12 cellular contexts compared by ENCODE assay signal in genomic region chr1:88946845-88947244, GRCh38. TPM values are rescaled to one million over a fixed set of nuclear protein-coding genes. Genes with fewer than 3 reads are reported as not detected.
DNase-seq lines count a peak whose midpoint lies in the region; ATAC-seq and TF ChIP-seq lines count a peak whose summit lies in the region.
"Had no signal": no experiment of that assay in that cellular context is flagged by ENCODE, and none has a peak within 500 bp of the region (broad histone marks: within the 10 kb centered on the region; RNA-seq: fewer than 3 reads in every experiment).

No MANE protein-coding gene starts in this region.

- intact Hi-C loops in activated T-helper 2 cell treated with anti-CD3 and anti-CD28 coated beads, Interferon-gamma antibody, Interleukin-2, Interleukin-4, amounts not matched to agents 10 μg/mL and 5 μg/mL and 100 μg/mL, durations not matched to agents 14 hours and 24 hours and 36 hours (cut with micrococcal nuclease), result no loop called here
- intact Hi-C loops in left colon (cut with DNase I, micrococcal nuclease), result no loop called here

- H3K36me3 ChIP-seq in ACC112 (ENCODE audit: insufficient read depth, low read length), result peaks cover 13% of the 10 kb centered on the region

- no peak for TF ChIP-seq CTCF in mesothelial cell of epicardium (IDR thresholded peaks at IDR 0.05; ENCODE audit: unreplicated experiment)

- no peak overlapping the region for H2AFZ ChIP-seq in ACC112 (ENCODE audit: low read length, unreplicated experiment)

- ATAC-seq in left colon (peak; percentile 23), GM18511 (IDR thresholded peaks at IDR 0.05; ENCODE audit: unreplicated experiment) (no peak), HG03159 (IDR thresholded peaks at IDR 0.05; ENCODE audit: unreplicated experiment) (no peak)

- H3K27me3 ChIP-seq in ACC112 (ENCODE audit: insufficient read depth, low read length), result no peaks in the 10 kb centered on the region

- H3K9me3 Mint-ChIP-seq in activated T-helper 2 cell treated with anti-CD3 and anti-CD28 coated beads, Interferon-gamma antibody, Interleukin-2, Interleukin-4, amounts not matched to agents 10 μg/mL and 5 μg/mL and 100 μg/mL, durations not matched to agents 14 hours and 24 hours and 36 hours, result no peaks in the 10 kb centered on the region
- no peaks in the 10 kb centered on the region for H3K9me3 Mint-ChIP-seq in mesothelial cell of epicardium
- H3K9me3 Mint-ChIP-seq: naive B cell had no signal

- peaks cover 34% of the 10 kb centered on the region for H3K4me1 ChIP-seq in ACC112 (ENCODE audit: control insufficient read depth, insufficient read depth, low read length, unreplicated experiment)

- no peaks in the 10 kb centered on the region for H3K79me2 ChIP-seq in ACC112 (ENCODE audit: control insufficient read depth, insufficient read depth, low read length, unreplicated experiment)

- DNase-seq in DMS53 treated with DMSO at 0.1 percent for 48 hours (lab: John Stamatoyannopoulos, UW; ENCODE audit: unreplicated experiment) (peak; percentile 25), left colon (no peak), T-helper 9 cell (no peak), mesothelial cell of epicardium (ENCODE audit: low spot score in 2 of 2, unreplicated experiment in 2 of 2) (no peak)
- no peak for DNase-seq in activated T-helper 2 cell treated with anti-CD3 and anti-CD28 coated beads, Interferon-gamma antibody, Interleukin-2, Interleukin-4, amounts not matched to agents 10 μg/mL and 5 μg/mL and 100 μg/mL, durations not matched to agents 14 hours and 24 hours and 36 hours (ENCODE audit: low spot score)
- DNase-seq: naive B cell; NCI-H1930; NK-92 treated with Interleukin-12 subunit alpha and Interleukin-12 subunit beta, amount 100 ng/mL, for 24 hours had no signal

- H3K4me3 ChIP-seq in ACC112 (ENCODE audit: low read depth, low read length), result no peak overlapping the region

- peak overlapping the region; percentile 44 for H3K27ac ChIP-seq in ACC112 (ENCODE audit: low read depth, low read length)
- H3K27ac ChIP-seq: epithelial cell of prostate had no signal

- no peaks in the 10 kb centered on the region for H3K27me3 Mint-ChIP-seq in activated T-helper 2 cell treated with anti-CD3 and anti-CD28 coated beads, Interferon-gamma antibody, Interleukin-2, Interleukin-4, amounts not matched to agents 10 μg/mL and 5 μg/mL and 100 μg/mL, durations not matched to agents 14 hours and 24 hours and 36 hours (ENCODE audit: low read depth)
- no peaks in the 10 kb centered on the region for H3K27me3 Mint-ChIP-seq in mesothelial cell of epicardium (ENCODE audit: low read depth)
- H3K27me3 Mint-ChIP-seq: naive B cell had no signal

- peaks cover 4% of the 10 kb centered on the region for H3K4me1 Mint-ChIP-seq in activated T-helper 2 cell treated with anti-CD3 and anti-CD28 coated beads, Interferon-gamma antibody, Interleukin-2, Interleukin-4, amounts not matched to agents 10 μg/mL and 5 μg/mL and 100 μg/mL, durations not matched to agents 14 hours and 24 hours and 36 hours (ENCODE audit: low read depth)
- H3K4me1 Mint-ChIP-seq in mesothelial cell of epicardium, result no peaks in the 10 kb centered on the region

- no peak overlapping the region for H3K4me3 Mint-ChIP-seq in activated T-helper 2 cell treated with anti-CD3 and anti-CD28 coated beads, Interferon-gamma antibody, Interleukin-2, Interleukin-4, amounts not matched to agents 10 μg/mL and 5 μg/mL and 100 μg/mL, durations not matched to agents 14 hours and 24 hours and 36 hours (ENCODE audit: low read depth)
- H3K4me3 Mint-ChIP-seq in mesothelial cell of epicardium, result no peak overlapping the region

- peak overlapping the region; percentile 63 for H3K27ac Mint-ChIP-seq in activated T-helper 2 cell treated with anti-CD3 and anti-CD28 coated beads, Interferon-gamma antibody, Interleukin-2, Interleukin-4, amounts not matched to agents 10 μg/mL and 5 μg/mL and 100 μg/mL, durations not matched to agents 14 hours and 24 hours and 36 hours
- no peak overlapping the region for H3K27ac Mint-ChIP-seq in mesothelial cell of epicardium

- H3K36me3 Mint-ChIP-seq in activated T-helper 2 cell treated with anti-CD3 and anti-CD28 coated beads, Interferon-gamma antibody, Interleukin-2, Interleukin-4, amounts not matched to agents 10 μg/mL and 5 μg/mL and 100 μg/mL, durations not matched to agents 14 hours and 24 hours and 36 hours (ENCODE audit: low read depth), result peaks cover 67% of the 10 kb centered on the region
- H3K36me3 Mint-ChIP-seq in mesothelial cell of epicardium, result peaks cover 49% of the 10 kb centered on the region

RNA-seq across cellular contexts. Expression of gene KYAT3, which starts 45.6 kb away (rescaled TPM):
- total RNA-seq in activated T-helper 2 cell treated with anti-CD3 and anti-CD28 coated beads, Interferon-gamma antibody, Interleukin-2, Interleukin-4, amounts not matched to agents 10 μg/mL and 5 μg/mL and 100 μg/mL, durations not matched to agents 14 hours and 24 hours and 36 hours, result 32.6 and 33.9 TPM in 2 replicates
- total RNA-seq in left colon (10 to 100 TPM; 21.6 to 27.4 TPM), mesothelial cell of epicardium (50.6 to 54.2 TPM (median 53.7 TPM) in 3 replicates)

RNA-seq across cellular contexts. Expression of gene RBMXL1, which starts 45.6 kb away (rescaled TPM):
- 27.8 and 28.7 TPM in 2 replicates for total RNA-seq in activated T-helper 2 cell treated with anti-CD3 and anti-CD28 coated beads, Interferon-gamma antibody, Interleukin-2, Interleukin-4, amounts not matched to agents 10 μg/mL and 5 μg/mL and 100 μg/mL, durations not matched to agents 14 hours and 24 hours and 36 hours
- total RNA-seq in left colon (10 to 100 TPM in 1 of 2 donors, 1 to 10 TPM in 1; 9.6 to 11.8 TPM), mesothelial cell of epicardium (19.1 to 20.8 TPM (median 20.1 TPM) in 3 replicates)

RNA-seq across cellular contexts. Expression of gene GTF2B, which starts 55.5 kb away (rescaled TPM):
- 37.6 and 42.2 TPM in 2 replicates for total RNA-seq in activated T-helper 2 cell treated with anti-CD3 and anti-CD28 coated beads, Interferon-gamma antibody, Interleukin-2, Interleukin-4, amounts not matched to agents 10 μg/mL and 5 μg/mL and 100 μg/mL, durations not matched to agents 14 hours and 24 hours and 36 hours
- total RNA-seq in left colon (10 to 100 TPM; 23.6 to 27.5 TPM), mesothelial cell of epicardium (20.8 to 24.4 TPM (median 21.7 TPM) in 3 replicates)
